14 cellular contexts compared by ENCODE assay signal in genomic region chr2:84833481-84834150, GRCh38. TPM values are rescaled to one million over a fixed set of nuclear protein-coding genes. Genes with fewer than 3 reads are reported as not detected.
DNase-seq lines count a peak whose midpoint lies in the region; ATAC-seq and TF ChIP-seq lines count a peak whose summit lies in the region.
"Had no signal": no experiment of that assay in that cellular context is flagged by ENCODE, and none has a peak within 500 bp of the region (broad histone marks: within the 10 kb centered on the region; RNA-seq: fewer than 3 reads in every experiment).

No MANE protein-coding gene starts in this region.

- CTCF ChIA-PET in CD4-positive, alpha-beta memory T cell (lab: Charles Lee; ENCODE audit: partially characterized antibody): interaction anchor here (0.9 to 3.0 kb wide), 7 partner anchors 9 to 112 kb away, joined by 3 to 19 read pairs (median 5); no protein-coding TSS in a partner anchor

- H3K27me3 ChIP-seq in CD4-positive, alpha-beta memory T cell (ENCODE audit: insufficient read depth, low read length): no peaks in the 10 kb centered on the region
- no peaks in the 10 kb centered on the region for H3K27me3 ChIP-seq in neural progenitor cell
- no peaks in the 10 kb centered on the region for H3K27me3 ChIP-seq in heart left ventricle
- H3K27me3 ChIP-seq in osteoblast (ENCODE audit: insufficient read depth, low read length): no peaks in the 10 kb centered on the region
- H3K27me3 ChIP-seq: thyroid gland had no signal

- peaks cover 47 to 62% of the 10 kb centered on the region in 2 donors for H3K36me3 Mint-ChIP-seq in CD4-positive, alpha-beta memory T cell
- H3K36me3 Mint-ChIP-seq in IgD-negative memory B cell (peaks cover 5% of the 10 kb centered on the region), neural progenitor cell (no peaks in the 10 kb centered on the region)
- H3K36me3 Mint-ChIP-seq in activated naive CD8-positive, alpha-beta T cell treated with anti-CD3 and anti-CD28 coated beads for 36 hours: peaks cover 51% of the 10 kb centered on the region

- peak overlapping the region; percentile 52 to 84 (median 78) for H3K4me3 Mint-ChIP-seq in CD4-positive, alpha-beta memory T cell
- H3K4me3 Mint-ChIP-seq in IgD-negative memory B cell (peak overlapping the region in 2 of 4 donors; percentile 55 to 79), neural progenitor cell (no peak overlapping the region)
- H3K4me3 Mint-ChIP-seq in activated naive CD8-positive, alpha-beta T cell treated with anti-CD3 and anti-CD28 coated beads for 36 hours: peak overlapping the region; percentile 65

- peaks cover 17% of the 10 kb centered on the region for H3K36me3 ChIP-seq in CD4-positive, alpha-beta memory T cell (ENCODE audit: insufficient read depth, low read length)
- H3K36me3 ChIP-seq in neural progenitor cell (no peaks in the 10 kb centered on the region), heart left ventricle (no peaks in the 10 kb centered on the region), osteoblast (ENCODE audit: insufficient read depth, low read length) (no peaks in the 10 kb centered on the region)
- H3K36me3 ChIP-seq: thyroid gland had no signal

- H3K27ac Mint-ChIP-seq in CD4-positive, alpha-beta memory T cell: peak overlapping the region in 4 of 7 donors; percentile 93 to 96 (median 94)
- H3K27ac Mint-ChIP-seq in IgD-negative memory B cell (peak overlapping the region; percentile 72 to 87 (median 82)), neural progenitor cell (no peak overlapping the region)
- peak overlapping the region; percentile 93 for H3K27ac Mint-ChIP-seq in activated naive CD8-positive, alpha-beta T cell treated with anti-CD3 and anti-CD28 coated beads for 36 hours

- H3K27me3 Mint-ChIP-seq in CD4-positive, alpha-beta memory T cell: no peaks in the 10 kb centered on the region
- H3K27me3 Mint-ChIP-seq in IgD-negative memory B cell (no peaks in the 10 kb centered on the region), neural progenitor cell (ENCODE audit: insufficient read depth, low read depth) (peaks cover 2% of the 10 kb centered on the region)
- H3K27me3 Mint-ChIP-seq in activated naive CD8-positive, alpha-beta T cell treated with anti-CD3 and anti-CD28 coated beads for 36 hours: no peaks in the 10 kb centered on the region

- intact Hi-C loops in CD4-positive, alpha-beta memory T cell (cut with micrococcal nuclease): loop anchor here (5.0 kb wide), 1 partner anchor 34 kb away; no protein-coding TSS in a partner anchor
- intact Hi-C loops in heart left ventricle (cut with DNase I): no loop called here

- 82 to 87% (median 85%) methylated on average over 12 of the region's 12 CpGs for WGBS in heart left ventricle, 4 donors

- DNase-seq in CD4-positive, alpha-beta memory T cell: no peak
- DNase-seq in activated naive CD8-positive, alpha-beta T cell treated with anti-CD3 and anti-CD28 coated beads for 36 hours: no peak
- no peak for DNase-seq in neural progenitor cell (ENCODE audit: low spot score)
- no peak for DNase-seq in heart left ventricle
- no peak for DNase-seq in NCI-H524 treated with DMSO at 0.1 percent for 48 hours (lab: John Stamatoyannopoulos, UW)
- no peak for DNase-seq in osteoblast (ENCODE audit: insufficient read length, low spot score, missing footprints)
- DNase-seq: activated CD4-positive, alpha-beta T cell treated with anti-CD3 and anti-CD28 coated beads, Interleukin-2, amount 50 U/mL, for 4 hours; DMS79; effector CD8-positive, alpha-beta T cell; NCI-H2029; stimulated activated CD4-positive, alpha-beta T cell treated with anti-CD3 and anti-CD28 coated beads, Interleukin-2, amount 100 ng/mL, for 48 hours; thyroid gland had no signal

- ATAC-seq in heart left ventricle: no peak

- H3K9me3 ChIP-seq in CD4-positive, alpha-beta memory T cell (ENCODE audit: control insufficient read depth in 1 of 2, low read length in 2 of 2): no peaks in the 10 kb centered on the region
- H3K9me3 ChIP-seq in neural progenitor cell (ENCODE audit: low read depth) (peaks cover 5% of the 10 kb centered on the region), heart left ventricle (peaks cover 0 to 35% (median 13%) of the 10 kb centered on the region in 12 donors), osteoblast (ENCODE audit: low read depth, low read length) (peaks cover 3% of the 10 kb centered on the region)
- H3K9me3 ChIP-seq: thyroid gland had no signal

- peaks cover 34 to 49% (median 40%) of the 10 kb centered on the region in 4 donors for H3K4me1 Mint-ChIP-seq in CD4-positive, alpha-beta memory T cell
- peaks cover 10 to 18% (median 15%) of the 10 kb centered on the region in 3 donors for H3K4me1 Mint-ChIP-seq in IgD-negative memory B cell
- peaks cover 34% of the 10 kb centered on the region for H3K4me1 Mint-ChIP-seq in activated naive CD8-positive, alpha-beta T cell treated with anti-CD3 and anti-CD28 coated beads for 36 hours
- peaks cover 14% of the 10 kb centered on the region for H3K4me1 Mint-ChIP-seq in neural progenitor cell

- no peak for TF ChIP-seq CTCF in neural progenitor cell (IDR thresholded peaks at IDR 0.05)
- no peak for TF ChIP-seq CTCF in heart left ventricle (IDR thresholded peaks at IDR 0.05)
- TF ChIP-seq CTCF in osteoblast (IDR thresholded peaks at IDR 0.05; ENCODE audit: extremely low read depth, low read depth, low read length): no peak

- peak overlapping the region; percentile 59 for H3K27ac ChIP-seq in CD4-positive, alpha-beta memory T cell (ENCODE audit: low read depth, low read length)
- H3K27ac ChIP-seq in neural progenitor cell (no peak overlapping the region), heart left ventricle (peak overlapping the region in 3 of 12 donors; percentile 5 to 91 (median 5)), osteoblast (ENCODE audit: low read depth, low read length) (no peak overlapping the region)
- H3K27ac ChIP-seq: C4-2B, thyroid gland had no signal

- H3F3A ChIP-seq in neural progenitor cell (ENCODE audit: low read depth): no peaks in the 10 kb centered on the region

- peaks cover 87% of the 10 kb centered on the region for H3K4me1 ChIP-seq in CD4-positive, alpha-beta memory T cell (ENCODE audit: insufficient read depth, low read length)
- H3K4me1 ChIP-seq in neural progenitor cell (peaks cover 7% of the 10 kb centered on the region), heart left ventricle (peaks cover 0 to 55% (median 0%) of the 10 kb centered on the region in 12 donors), osteoblast (ENCODE audit: insufficient read depth, low read length) (peaks cover 6% of the 10 kb centered on the region)
- H3K4me1 ChIP-seq: thyroid gland had no signal

- POLR2A ChIA-PET in CD4-positive, alpha-beta memory T cell (lab: Charles Lee; ENCODE audit: partially characterized antibody): interaction anchor here (1.0 to 3.6 kb wide), 11 partner anchors 8 to 92 kb away, joined by 3 to 40 read pairs (median 8); partner anchors contain the start of gene TMSB10

- H3K79me2 ChIP-seq in neural progenitor cell (ENCODE audit: low read depth): no peaks in the 10 kb centered on the region
- no peaks in the 10 kb centered on the region for H3K79me2 ChIP-seq in osteoblast (ENCODE audit: insufficient read depth, low read length)

- H3K4me2 ChIP-seq in neural progenitor cell (no peak overlapping the region), osteoblast (ENCODE audit: insufficient read depth, low read length) (no peak overlapping the region)

- no peak overlapping the region for H3K9ac ChIP-seq in neural progenitor cell

- TF ChIP-seq POLR2A in heart left ventricle (IDR thresholded peaks at IDR 0.05): no peak

- H3K4me3 ChIP-seq in CD4-positive, alpha-beta memory T cell (ENCODE audit: low read length in 2 of 2): peak overlapping the region; percentile 39 to 44
- no peak overlapping the region for H3K4me3 ChIP-seq in neural progenitor cell
- no peak overlapping the region for H3K4me3 ChIP-seq in heart left ventricle
- H3K4me3 ChIP-seq in osteoblast (ENCODE audit: insufficient read depth, low read length): no peak overlapping the region
- H3K4me3 ChIP-seq: thyroid gland had no signal

- H4K20me1 ChIP-seq in neural progenitor cell (ENCODE audit: low read depth) (no peaks in the 10 kb centered on the region), osteoblast (ENCODE audit: insufficient read depth, low read length) (no peaks in the 10 kb centered on the region)

- peaks cover 2 to 22% (median 10%) of the 10 kb centered on the region in 8 donors for H3K9me3 Mint-ChIP-seq in CD4-positive, alpha-beta memory T cell
- H3K9me3 Mint-ChIP-seq in IgD-negative memory B cell (peaks cover 5 to 16% (median 9%) of the 10 kb centered on the region in 3 donors), neural progenitor cell (peaks cover 15% of the 10 kb centered on the region)
- H3K9me3 Mint-ChIP-seq in activated naive CD8-positive, alpha-beta T cell treated with anti-CD3 and anti-CD28 coated beads for 36 hours: peaks cover 15% of the 10 kb centered on the region

- H2AFZ ChIP-seq in neural progenitor cell (replicated peaks) (peak overlapping the region; percentile 52), osteoblast (ENCODE audit: low read length) (no peak overlapping the region)

RNA-seq across cellular contexts. Expression of gene TRABD2A, which starts 47.3 kb away (rescaled TPM):
- 10 to 100 TPM; 83.3 to 90.7 TPM for total RNA-seq in CD4-positive, alpha-beta memory T cell
- 10 to 100 TPM; 67.1 to 81.2 TPM for polyA plus RNA-seq in CD4-positive, alpha-beta memory T cell
- 5.7 TPM for polyA plus RNA-seq in IgD-negative memory B cell
- total RNA-seq in activated naive CD8-positive, alpha-beta T cell treated with anti-CD3 and anti-CD28 coated beads for 36 hours: 10 to 100 TPM; 59.2 to 61.7 TPM
- total RNA-seq in neural progenitor cell (ENCODE audit: low replicate concordance): 1.7 and 2.0 TPM in 2 replicates
- total RNA-seq in heart left ventricle: 1 to 10 TPM in 4 of 9 donors, under 1 TPM in 4, not detected in 1; 0.42 to 3.9 (median 1.2) TPM
- 1 to 10 TPM in 1 of 2 donors, under 1 TPM in 1; 0.85 to 1.1 TPM for polyA plus RNA-seq in heart left ventricle
- total RNA-seq in osteoblast: 2.9 and 3.5 TPM in 2 replicates

Comparison
In these comparisons a context has a peak if more than half of its experiments do, and no peak if none do; other contexts are left out.
1. H3K4me3 ChIP-seq: peak in CD4-positive, alpha-beta memory T cell (2 of 2); none in neural progenitor cell (single experiment), heart left ventricle (0 of 12) and osteoblast (single experiment).
2. RNA of gene TRABD2A, which starts 47.3 kb away (total RNA-seq): 83.3 to 90.7 TPM in CD4-positive, alpha-beta memory T cell and 59.2 to 61.7 TPM in activated naive CD8-positive, alpha-beta T cell treated with anti-CD3 and anti-CD28 coated beads for 36 hours; 2.9 to 3.5 TPM in osteoblast, 1.7 to 2.0 TPM in neural progenitor cell and 0.42 to 3.9 TPM in heart left ventricle; every median in the first group is over 10 times any median in the second.